In genomic region chr3:120765830-120766511, GRCh38 we compare ENCODE assay signal across 12 cellular contexts. TPM values are rescaled to one million over a fixed set of nuclear protein-coding genes. Genes with fewer than 3 reads are reported as not detected.
DNase-seq lines count a peak whose midpoint lies in the region; ATAC-seq and TF ChIP-seq lines count a peak whose summit lies in the region.
"Had no signal": no experiment of that assay in that cellular context is flagged by ENCODE, and none has a peak within 500 bp of the region (broad histone marks: within the 10 kb centered on the region; RNA-seq: fewer than 3 reads in every experiment).

No MANE protein-coding gene starts in this region.

- H3K4me1 ChIP-seq in body of pancreas, result peaks cover 13% of the 10 kb centered on the region
- peaks cover 0 to 2% of the 10 kb centered on the region in 2 experiments for H3K4me1 ChIP-seq in trophoblast cell (ENCODE audit: control insufficient read depth in 1 of 2, insufficient read depth in 2 of 2, low read length in 2 of 2)

- H4K8ac ChIP-seq in trophoblast cell (ENCODE audit: low read depth, low read length), result no peak overlapping the region

- intact Hi-C loops in body of pancreas (cut with DNase I), result no loop called here

- no peak overlapping the region for H3K27ac ChIP-seq in body of pancreas
- H3K27ac ChIP-seq in trophoblast cell (ENCODE audit: low read depth, low read length), result no peak overlapping the region
- H3K27ac ChIP-seq: skin epidermis had no signal

- H3K79me2 ChIP-seq in trophoblast cell (ENCODE audit: control insufficient read depth, insufficient read depth, low read length, poor library complexity), result no peaks in the 10 kb centered on the region

- ATAC-seq in GM19395 (IDR thresholded peaks at IDR 0.05; ENCODE audit: unreplicated experiment), result peak; percentile 68
- ATAC-seq in HG02759 (IDR thresholded peaks at IDR 0.05; ENCODE audit: unreplicated experiment), result peak; percentile 52
- ATAC-seq in HG03520 (IDR thresholded peaks at IDR 0.05; ENCODE audit: unreplicated experiment), result peak; percentile 46
- ATAC-seq in body of pancreas, result no peak

- H3K79me1 ChIP-seq in trophoblast cell (ENCODE audit: low read length), result no peaks in the 10 kb centered on the region

- H2AK5ac ChIP-seq in trophoblast cell (ENCODE audit: low read length), result no peak overlapping the region

- no peak overlapping the region for H2BK5ac ChIP-seq in trophoblast cell (ENCODE audit: low read depth, low read length, poor library complexity)

- no peak overlapping the region for H3K23ac ChIP-seq in trophoblast cell (ENCODE audit: low read length)

- H3K9ac ChIP-seq in trophoblast cell (ENCODE audit: low read length), result no peak overlapping the region

- TF ChIP-seq POLR2A in body of pancreas (IDR thresholded peaks at IDR 0.05), result no peak

- H3K9me3 ChIP-seq in body of pancreas (no peaks in the 10 kb centered on the region), trophoblast cell (ENCODE audit: insufficient read depth, low read depth, low read length) (no peaks in the 10 kb centered on the region)

- no peak overlapping the region for H3K18ac ChIP-seq in trophoblast cell (ENCODE audit: low read length)

- H2BK120ac ChIP-seq in trophoblast cell (ENCODE audit: insufficient read depth, low read length, poor library complexity), result no peak overlapping the region

- no peaks in the 10 kb centered on the region for H3K27me3 ChIP-seq in body of pancreas
- H3K27me3 ChIP-seq in trophoblast cell (ENCODE audit: insufficient read depth, low read length), result no peaks in the 10 kb centered on the region

- H4K12ac ChIP-seq in trophoblast cell (ENCODE audit: low read depth, low read length), result no peak overlapping the region

- H3K36me3 ChIP-seq in body of pancreas (replicated peaks in 1 of 2; ENCODE audit: insufficient read depth in 1 of 2, low read depth in 2 of 2) (no peaks in the 10 kb centered on the region), trophoblast cell (ENCODE audit: control insufficient read depth in 1 of 2, insufficient read depth in 2 of 2, low read length in 2 of 2) (no peaks in the 10 kb centered on the region)

- no peak overlapping the region for H4K91ac ChIP-seq in trophoblast cell (ENCODE audit: low read depth, low read length)

- TF ChIP-seq CTCF in GM12865 (IDR thresholded peaks at IDR 0.05; ENCODE audit: insufficient read depth, low read depth, low read length, missing control alignments), result no peak
- TF ChIP-seq CTCF in body of pancreas (IDR thresholded peaks at IDR 0.05), result no peak

- H3K14ac ChIP-seq in trophoblast cell (ENCODE audit: low read length), result no peak overlapping the region

- H3K4me2 ChIP-seq in trophoblast cell (ENCODE audit: low read length), result no peak overlapping the region

- no peak overlapping the region for H2AFZ ChIP-seq in trophoblast cell (ENCODE audit: insufficient read depth, low read length, poor library complexity)

- no peak overlapping the region for H3K4ac ChIP-seq in trophoblast cell (ENCODE audit: low read depth, low read length)

- H2BK12ac ChIP-seq in trophoblast cell (ENCODE audit: low read length), result no peak overlapping the region

- DNase-seq in GM12865 (ENCODE audit: low read depth), result peak; percentile 39
- DNase-seq in NCI-H2029 treated with DMSO at 0.1 percent for 48 hours (lab: John Stamatoyannopoulos, UW), result no peak
- DNase-seq in DMS79 treated with DMSO at 0.1 percent for 48 hours (lab: John Stamatoyannopoulos, UW), result no peak
- DNase-seq in body of pancreas, result no peak
- no peak for DNase-seq in trophoblast cell
- DNase-seq: cerebellar nuclear complex, naive B cell, NCI-H2107 had no signal

- peak overlapping the region; percentile 25; the same call in 1 of the 2 replicates for H3K4me3 ChIP-seq in GM12865 (ENCODE audit: low read depth, low read length)
- H3K4me3 ChIP-seq in body of pancreas, result no peak overlapping the region
- no peak overlapping the region for H3K4me3 ChIP-seq in trophoblast cell (ENCODE audit: low read depth, low read length)
- H3K4me3 ChIP-seq: skin epidermis had no signal

RNA-seq across cellular contexts. Expression of gene GTF2E1, which starts 23.4 kb away (rescaled TPM):
- total RNA-seq in body of pancreas, result 1 to 10 TPM; 3.6 to 5.9 TPM
- 34.9 and 35.9 TPM in 2 replicates for polyA plus RNA-seq in trophoblast cell (2013)

RNA-seq across cellular contexts. Expression of gene RABL3, which starts 23.7 kb away (rescaled TPM):
- 1 to 10 TPM; 7.3 to 9.9 TPM for total RNA-seq in body of pancreas
- 11.5 and 12.3 TPM in 2 replicates for polyA plus RNA-seq in trophoblast cell (2013)
